Comparison of ENCODE assay signal across 8 cellular contexts in the genomic region with DNA sequence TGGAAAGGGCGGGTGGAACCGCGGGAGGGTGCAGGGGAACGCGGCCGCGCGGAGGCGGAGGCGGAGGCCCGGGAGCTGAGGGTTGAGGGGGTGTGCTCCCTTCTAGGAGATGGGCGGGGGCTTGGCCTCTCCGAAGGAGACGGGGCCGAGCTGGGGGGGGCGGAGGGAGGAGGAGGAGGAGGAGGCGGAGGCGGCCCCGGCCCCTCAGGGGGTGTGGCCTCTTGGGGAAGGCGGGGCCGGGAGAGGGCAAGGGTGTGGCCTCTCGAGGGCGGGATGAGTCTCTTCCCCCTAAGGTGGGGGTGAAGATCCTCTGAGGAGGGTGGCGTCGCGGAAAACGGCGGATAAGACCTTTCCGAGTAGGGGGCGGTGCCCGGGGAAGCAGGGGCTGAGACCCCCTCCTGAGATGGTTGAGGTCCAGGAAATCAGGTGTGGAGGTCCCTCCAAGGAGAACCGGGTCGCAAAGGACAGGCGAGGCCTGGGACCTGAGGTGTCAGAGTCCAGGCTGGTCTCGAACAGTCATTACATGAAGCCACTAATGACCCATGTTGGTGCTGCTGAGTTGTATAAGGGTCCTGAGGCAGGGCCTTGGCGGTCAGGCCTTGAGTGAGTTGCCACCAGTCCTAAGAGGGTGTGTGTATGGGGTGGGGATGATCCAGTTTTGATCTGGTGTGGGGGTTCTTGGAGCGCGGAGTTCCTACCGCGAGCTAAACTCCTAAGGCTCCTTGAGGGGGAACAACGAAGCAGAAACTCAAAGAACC. TPM values are rescaled to one million over a fixed set of nuclear protein-coding genes. Genes with fewer than 3 reads are reported as not detected.
A peak's percentile ranks its signal among the peaks of the same experiment; 100 is the strongest.
DNase-seq lines count a peak whose midpoint lies in the region; ATAC-seq and TF ChIP-seq lines count a peak whose summit lies in the region.

No MANE protein-coding gene starts in this region.

- H3K9ac ChIP-seq in GM23248: peak overlapping the region; percentile 95

- intact Hi-C loops in heart right ventricle (cut with DNase I): no loop called here
- intact Hi-C loops in posterior vena cava (cut with DNase I): no loop called here

- peaks cover 31 to 40% (median 36%) of the 10 kb centered on the region in 3 donors for H3K4me1 Mint-ChIP-seq in T-cell

- H3K36me3 ChIP-seq in GM23248 (ENCODE audit: low read depth) (no peaks in the 10 kb centered on the region), heart right ventricle (peaks cover 0 to 37% (median 0%) of the 10 kb centered on the region in 9 donors)

- H3K4me3 ChIP-seq in GM23248 (peak overlapping the region; percentile 80), heart right ventricle (peak overlapping the region; percentile 55 to 93 (median 72))

- H3K27me3 ChIP-seq in GM23248 (replicated peaks; ENCODE audit: insufficient read depth) (no peaks in the 10 kb centered on the region), heart right ventricle (no peaks in the 10 kb centered on the region)

- H3F3A ChIP-seq in GM23248 (ENCODE audit: insufficient read depth): peaks cover 5% of the 10 kb centered on the region; the same call in 1 of the 2 replicates

- peak overlapping the region; percentile 94 for H3K27ac ChIP-seq in GM23248
- H3K27ac ChIP-seq in adipose tissue (ENCODE audit: low read depth, low read length): peak overlapping the region; percentile 58
- peak overlapping the region; percentile 80 to 97 (median 92) for H3K27ac ChIP-seq in heart right ventricle

- peak overlapping the region; percentile 100 for H3K27ac Mint-ChIP-seq in T-cell

- peak overlapping the region; percentile 93 to 100 (median 99) for H3K4me3 Mint-ChIP-seq in T-cell

- H4K20me1 ChIP-seq in GM23248 (ENCODE audit: insufficient read depth): no peaks in the 10 kb centered on the region

- H3K36me3 Mint-ChIP-seq in T-cell: peaks cover 8% of the 10 kb centered on the region

- WGBS in GM23248 (ENCODE audit: low coverage in 1 of 2, low lambda C conversion rate in 2 of 2, missing lambda C conversion rate in 2 of 2), 2 experiments: 16 to 50% methylated on average over 11 to 40 of the region's 41 CpGs
- 13 to 19% (median 14%) methylated on average over 30 to 41 of the region's 41 CpGs for WGBS in adipose tissue, 3 donors
- 15 to 17% methylated on average over 38 to 41 of the region's 41 CpGs for WGBS in heart right ventricle, 2 donors

- H3K79me2 ChIP-seq in GM23248 (ENCODE audit: insufficient read depth): peaks cover 66% of the 10 kb centered on the region

- H2AFZ ChIP-seq in GM23248: peak overlapping the region; percentile 82

- in situ Hi-C loops in GM23248 (cut with MboI): no loop called here

- H3K9me2 ChIP-seq in GM23248 (ENCODE audit: insufficient read depth): no peaks in the 10 kb centered on the region

- H3K9me3 ChIP-seq in GM23248 (ENCODE audit: low read depth) (no peaks in the 10 kb centered on the region), heart right ventricle (no peaks in the 10 kb centered on the region)

- H3K4me1 ChIP-seq in GM23248 (ENCODE audit: insufficient read depth) (0 out of 2 replicates have a peak, but pooled peaks cover 11% of the 10 kb centered on the region), heart right ventricle (peaks cover 8 to 39% (median 26%) of the 10 kb centered on the region in 9 donors)

- POLR2A ChIA-PET in T-cell (lab: Charles Lee): interaction anchor here (0.6 to 1.5 kb wide), 11 partner anchors 10 to 664 kb away, joined by 3 to 16 read pairs (median 4); partner anchors contain the start of genes DALRD3 (in 1 of the 2), NDUFAF3 (in 1 of the 2) and QRICH1 (in 1 of the 2)

- CTCF ChIA-PET in T-cell (lab: Charles Lee): interaction anchor here (0.5 to 3.2 kb wide), 16 partner anchors 8 to 575 kb away, joined by 3 to 64 read pairs (median 6); partner anchors contain the start of genes DAG1 (in 1 of the 2), IMPDH2 (in 1 of the 2), NDUFAF3 (in 1 of the 2) and P4HTM (in 1 of the 2)

- H3K9me3 Mint-ChIP-seq in T-cell: no peaks in the 10 kb centered on the region

- H3K4me2 ChIP-seq in GM23248 (ENCODE audit: unreplicated experiment): peak overlapping the region; percentile 85

- H3K27me3 Mint-ChIP-seq in T-cell: no peaks in the 10 kb centered on the region

- ATAC-seq in T-cell (replicated peaks in 1 of 4) (peak; percentile 59 to 70 (median 62)), heart right ventricle (peak; percentile 77 to 84 (median 80))

- TF ChIP-seq CTCF in heart right ventricle (IDR thresholded peaks at IDR 0.05): no peak

- DNase-seq in ELR (ENCODE audit: low read depth) (peak; percentile 92), GM23248 (peak; percentile 92), LHCN-M2 (ENCODE audit: low read depth) (peak; percentile 83), T-cell (peak; percentile 60 to 88 (median 74)), heart right ventricle (peak; percentile 86 to 91), posterior vena cava (ENCODE audit: low spot score) (peak; percentile 97), ureter (ENCODE audit: low spot score) (peak; percentile 93)

RNA-seq across cellular contexts. Expression of gene WDR6, which starts 0.8 kb away (rescaled TPM):
- 56.1 and 60.8 TPM in 2 replicates for total RNA-seq in GM23248 (2014; rRNA removed; shearing (Covaris generic))
- polyA plus RNA-seq in GM23248 (2016; fragmentation: Nextera tagmentation; extraction: Ambion mirVana): 50.3 and 51.3 TPM in 2 replicates
- 78.0 and 87.3 TPM in 2 replicates for total RNA-seq in LHCN-M2 (2014; rRNA removed)
- polyA plus RNA-seq in LHCN-M2 (2012): 107 TPM
- total RNA-seq in T-cell: 100 to 1,000 TPM; 204 to 300 (median 293) TPM
- 10 to 100 TPM; 59.2 to 90.6 (median 69.6) TPM for polyA plus RNA-seq in adipose tissue
- total RNA-seq in heart right ventricle: 10 to 100 TPM; 70.4 to 98.8 (median 76.5) TPM
- polyA plus RNA-seq in heart right ventricle: 100 to 1,000 TPM in 1 of 2 donors, 10 to 100 TPM in 1; 77.5 to 126 TPM
- total RNA-seq in posterior vena cava: 10 to 100 TPM; 72.9 to 95.5 TPM
- total RNA-seq in ureter: 210 TPM

RNA-seq across cellular contexts. Expression of gene DALRD3, which starts 10.4 kb away (rescaled TPM):
- total RNA-seq in GM23248 (2014; rRNA removed; shearing (Covaris generic)): 65.3 and 88.9 TPM in 2 replicates
- polyA plus RNA-seq in GM23248 (2016; fragmentation: Nextera tagmentation; extraction: Ambion mirVana) (40.2 and 43.3 TPM in 2 replicates), adipose tissue (10 to 100 TPM; 25.5 to 46.4 (median 25.9) TPM), heart right ventricle (10 to 100 TPM; 15.2 to 16.1 TPM)
- total RNA-seq in LHCN-M2 (2014; rRNA removed) (42.5 and 45.7 TPM in 2 replicates), T-cell (10 to 100 TPM; 20.8 to 35.1 (median 30.3) TPM), heart right ventricle (10 to 100 TPM in 8 of 10 donors, 1 to 10 TPM in 2; 7.6 to 17.8 (median 13.9) TPM), posterior vena cava (10 to 100 TPM in 1 of 2 donors, 1 to 10 TPM in 1; 9.8 to 12.1 TPM), ureter (37.0 TPM)
- 35.2 TPM for polyA plus RNA-seq in LHCN-M2 (2012)

RNA-seq across cellular contexts. Expression of gene NDUFAF3, which starts 14.0 kb away (rescaled TPM):
- total RNA-seq in GM23248 (2014; rRNA removed; shearing (Covaris generic)): 129 and 132 TPM in 2 replicates
- polyA plus RNA-seq in GM23248 (2016; fragmentation: Nextera tagmentation; extraction: Ambion mirVana): 211 and 218 TPM in 2 replicates
- 116 and 162 TPM in 2 replicates for total RNA-seq in LHCN-M2 (2014; rRNA removed)
- 190 TPM for polyA plus RNA-seq in LHCN-M2 (2012)
- 10 to 100 TPM; 62.8 to 92.1 (median 78.1) TPM for total RNA-seq in T-cell
- 100 to 1,000 TPM in 2 of 3 donors, 10 to 100 TPM in 1; 38.6 to 163 (median 120) TPM for polyA plus RNA-seq in adipose tissue
- total RNA-seq in heart right ventricle: 100 to 1,000 TPM; 154 to 186 (median 167) TPM
- 100 to 1,000 TPM; 184 to 280 TPM for polyA plus RNA-seq in heart right ventricle
- total RNA-seq in posterior vena cava: 10 to 100 TPM; 57.8 to 62.0 TPM
- total RNA-seq in ureter: 122 TPM

RNA-seq across cellular contexts. Expression of gene P4HTM, which starts 17.9 kb away (rescaled TPM):
- total RNA-seq in GM23248 (2014; rRNA removed; shearing (Covaris generic)): 38.3 and 53.6 TPM in 2 replicates
- 29.7 and 30.4 TPM in 2 replicates for polyA plus RNA-seq in GM23248 (2016; fragmentation: Nextera tagmentation; extraction: Ambion mirVana)
- total RNA-seq in LHCN-M2 (2014; rRNA removed): 16.2 and 21.0 TPM in 2 replicates
- polyA plus RNA-seq in LHCN-M2 (2012): 13.4 TPM
- 10 to 100 TPM; 40.4 to 79.0 (median 73.6) TPM for total RNA-seq in T-cell
- polyA plus RNA-seq in adipose tissue: 10 to 100 TPM; 11.7 to 41.1 (median 20.2) TPM
- 10 to 100 TPM; 23.8 to 41.7 (median 30.8) TPM for total RNA-seq in heart right ventricle
- 10 to 100 TPM; 25.8 to 30.9 TPM for polyA plus RNA-seq in heart right ventricle
- total RNA-seq in posterior vena cava: 10 to 100 TPM; 16.4 to 26.1 TPM
- total RNA-seq in ureter: 47.2 TPM

RNA-seq across cellular contexts. Expression of gene IMPDH2, which starts 21.2 kb away (rescaled TPM):
- 192 and 210 TPM in 2 replicates for total RNA-seq in GM23248 (2014; rRNA removed; shearing (Covaris generic))
- polyA plus RNA-seq in GM23248 (2016; fragmentation: Nextera tagmentation; extraction: Ambion mirVana): 121 and 128 TPM in 2 replicates
- total RNA-seq in LHCN-M2 (2014; rRNA removed): 325 and 336 TPM in 2 replicates
- 230 TPM for polyA plus RNA-seq in LHCN-M2 (2012)
- 100 to 1,000 TPM; 110 to 160 (median 149) TPM for total RNA-seq in T-cell
- 100 to 1,000 TPM; 124 to 247 (median 150) TPM for polyA plus RNA-seq in adipose tissue
- 10 to 100 TPM; 40.7 to 70.3 (median 58.4) TPM for total RNA-seq in heart right ventricle
- 100 to 1,000 TPM in 1 of 2 donors, 10 to 100 TPM in 1; 84.0 to 105 TPM for polyA plus RNA-seq in heart right ventricle
- 100 to 1,000 TPM in 1 of 2 donors, 10 to 100 TPM in 1; 96.4 to 112 TPM for total RNA-seq in posterior vena cava
- total RNA-seq in ureter: 268 TPM

Comparison
In these comparisons a context has a peak if more than half of its experiments do, and no peak if none do; other contexts are left out.
1. Peak in every context shown above with its lines: DNase-seq, ATAC-seq, H3K4me3 ChIP-seq and H3K27ac ChIP-seq.